Comparison of ENCODE assay signal across 25 cellular contexts in genomic region chr11:122145715-122146274, GRCh38. TPM values are rescaled to one million over a fixed set of nuclear protein-coding genes. Genes with fewer than 3 reads are reported as not detected.
DNase-seq lines count a peak whose midpoint lies in the region; ATAC-seq and TF ChIP-seq lines count a peak whose summit lies in the region.
"Had no signal": no experiment of that assay in that cellular context is flagged by ENCODE, and none has a peak within 500 bp of the region (broad histone marks: within the 10 kb centered on the region; RNA-seq: fewer than 3 reads in every experiment).

No MANE protein-coding gene starts in this region.

- TF ChIP-seq POLR2A in prostate gland (IDR thresholded peaks at IDR 0.05), result no peak
- TF ChIP-seq POLR2A in erythroblast (IDR thresholded peaks at IDR 0.05; ENCODE audit: low read length), result no peak

- H3K27me3 ChIP-seq in A673 (replicated peaks; ENCODE audit: insufficient read depth, low read depth, low read length, poor library complexity) (no peaks in the 10 kb centered on the region), layer of hippocampus (ENCODE audit: control insufficient read depth, insufficient read depth, low read length) (no peaks in the 10 kb centered on the region), prostate gland (replicated peaks; ENCODE audit: insufficient read depth) (no peaks in the 10 kb centered on the region), BE2C (peaks cover 9% of the 10 kb centered on the region)
- H3K27me3 ChIP-seq: BLaER1, colonic mucosa, esophagus muscularis mucosa, gastroesophageal sphincter, pancreas had no signal

- no peak overlapping the region for H3K4me3 Mint-ChIP-seq in WTC11
- H3K4me3 Mint-ChIP-seq: brain, GM23338, nephron progenitor cell, T-cell had no signal

- H3K36me3 ChIP-seq in A673 (ENCODE audit: insufficient read depth, low read length, poor library complexity, severe bottlenecking), result no peaks in the 10 kb centered on the region
- no peaks in the 10 kb centered on the region for H3K36me3 ChIP-seq in prostate gland
- H3K36me3 ChIP-seq in BE2C, result no peaks in the 10 kb centered on the region
- H3K36me3 ChIP-seq: BLaER1, colonic mucosa, esophagus muscularis mucosa, gastroesophageal sphincter, pancreas, transverse colon had no signal

- H3K9me3 ChIP-seq in A673 (ENCODE audit: low read depth, low read length, poor library complexity, severe bottlenecking), result no peaks in the 10 kb centered on the region
- no peaks in the 10 kb centered on the region for H3K9me3 ChIP-seq in prostate gland
- no peaks in the 10 kb centered on the region for H3K9me3 ChIP-seq in BE2C
- H3K9me3 ChIP-seq: BLaER1, Caco-2, colonic mucosa, esophagus muscularis mucosa, gastroesophageal sphincter, pancreas, transverse colon had no signal

- H3K36me3 Mint-ChIP-seq in WTC11, result no peaks in the 10 kb centered on the region
- H3K36me3 Mint-ChIP-seq: brain, T-cell had no signal

- no peak for ATAC-seq in WTC11
- ATAC-seq: gastroesophageal sphincter; GM23338; pancreas; right cardiac atrium; stimulated activated naive CD8-positive, alpha-beta T cell treated with anti-CD3 and anti-CD28 coated beads, Interleukin-15, Interleukin-2, amounts not matched to agents 100 U/mL and 50 U/mL, for 24 hours; T-cell had no signal

- TF ChIP-seq CTCF in A673 (conservative IDR thresholded peaks at IDR 0.05; ENCODE audit: low read depth, low read length) (no peak), WTC11 (IDR thresholded peaks at IDR 0.05) (no peak), prostate gland (IDR thresholded peaks at IDR 0.05) (no peak), BE2C (IDR thresholded peaks at IDR 0.05; ENCODE audit: low read depth, low read length) (no peak)

- no peaks in the 10 kb centered on the region for H3K4me1 Mint-ChIP-seq in WTC11
- H3K4me1 Mint-ChIP-seq: nephron progenitor cell, T-cell had no signal

- peaks cover 23% of the 10 kb centered on the region for H3K27me3 Mint-ChIP-seq in WTC11 (ENCODE audit: low read depth)
- H3K27me3 Mint-ChIP-seq: brain had no signal

- H3K27ac ChIP-seq in A673 (ENCODE audit: low read depth, low read length, poor library complexity, severe bottlenecking) (no peak overlapping the region), layer of hippocampus (ENCODE audit: low read depth, low read length) (peak overlapping the region; percentile 31), prostate gland (no peak overlapping the region)
- H3K27ac ChIP-seq: BLaER1, colonic mucosa, esophagus muscularis mucosa, gastroesophageal sphincter, pancreas, transverse colon had no signal

- CTCF ChIA-PET in A673 (lab: Charles Lee), result no interaction called here
- CTCF ChIA-PET in WTC11 (lab: Charles Lee), result no interaction called here

- H3K4me1 ChIP-seq in A673 (ENCODE audit: insufficient read depth, low read length, poor library complexity, severe bottlenecking) (peaks cover 11% of the 10 kb centered on the region), prostate gland (replicated peaks) (peaks cover 2% of the 10 kb centered on the region), BE2C (no peaks in the 10 kb centered on the region)
- H3K4me1 ChIP-seq: BLaER1, colonic mucosa, pancreas, transverse colon had no signal

- intact Hi-C loops in A673 (cut with micrococcal nuclease; ENCODE audit: unreplicated experiment), result no loop called here
- intact Hi-C loops in prostate gland (cut with DNase I), result no loop called here

- DNase-seq in A673 (ENCODE audit: low spot score) (no peak), M059J (ENCODE audit: low read depth) (peak; percentile 57), WTC11 (ENCODE audit: low spot score) (no peak), prostate gland (ENCODE audit: low spot score) (no peak), erythroblast (lab: John Stamatoyannopoulos, UW) (no peak), BE2C (no peak)
- no peak for DNase-seq in stimulated activated CD4-positive, alpha-beta T cell treated with anti-CD3 and anti-CD28 coated beads, Interleukin-4, amount 100 ng/mL, for 4 hours
- DNase-seq: Caco-2; colonic mucosa; DMS79; effector memory CD4-positive, alpha-beta T cell; Karpas-422; nephron progenitor cell; pancreas; right cardiac atrium; SHP77; stimulated activated naive CD8-positive, alpha-beta T cell treated with anti-CD3 and anti-CD28 coated beads, Interleukin-15, Interleukin-2, amounts not matched to agents 100 U/mL and 50 U/mL, for 24 hours; T-cell; transverse colon had no signal

- H3K27ac Mint-ChIP-seq in WTC11, result no peak overlapping the region
- H3K27ac Mint-ChIP-seq: brain, GM23338, nephron progenitor cell, T-cell had no signal

- BruUV-seq in A673 (replicated peaks; lab: Mats Ljungman, UMichigan), result TSS peak; percentile 3

- POLR2A ChIA-PET in A673 (lab: Charles Lee; ENCODE audit: low non-redundant PET) (no interaction called here), WTC11 (lab: Charles Lee) (no interaction called here)

- no peaks in the 10 kb centered on the region for H3K9me3 Mint-ChIP-seq in WTC11
- H3K9me3 Mint-ChIP-seq: brain, GM23338, nephron progenitor cell, T-cell had no signal

- no peak overlapping the region for H3K4me3 ChIP-seq in A673 (ENCODE audit: low read depth, low read length, poor library complexity, severe bottlenecking)
- H3K4me3 ChIP-seq in prostate gland, result no peak overlapping the region
- no peak overlapping the region for H3K4me3 ChIP-seq in BE2C (ENCODE audit: low read depth, low read length)
- H3K4me3 ChIP-seq: BLaER1, colonic mucosa, esophagus muscularis mucosa, gastroesophageal sphincter, GM23338, pancreas, transverse colon had no signal

TF ChIP-seq in WTC11, 78 proteins besides CTCF, POLR2A, EP300 and RAD21:
- TF ChIP-seq USF2 (CRISPR knock-in tag; IDR thresholded peaks at IDR 0.05), result peak; percentile 45
- TF ChIP-seq TEAD4 (CRISPR knock-in tag; IDR thresholded peaks at IDR 0.05), result no peak

RNA-seq across cellular contexts. Expression of gene BLID, which starts 29.8 kb away (rescaled TPM):
- total RNA-seq in A673 (2021), result 0.82 and 2.2 TPM in 2 replicates
- total RNA-seq in M059J (2014; rRNA removed; shearing (Covaris generic)), result 0.39 and 0.74 TPM in 2 replicates
- not detected in 3 replicates for total RNA-seq in WTC11 (2021)
- total RNA-seq in prostate gland, result 1 to 10 TPM in 1 of 2 donors, not detected in 1; 3.3 TPM
- polyA plus RNA-seq in BE2C (2012; ENCODE audit: insufficient read depth, insufficient read length, low read depth), result not detected
- total RNA-seq: Caco-2, colonic mucosa, GM23338, pancreas, T-cell, transverse colon had no signal
- polyA plus RNA-seq: GM23338, pancreas had no signal
